ENCODE assay signal across 15 cellular contexts in genomic region chr18:49100226-49100968, GRCh38.
DNase-seq lines count a peak whose midpoint lies in the region; FAIRE-seq and TF ChIP-seq lines count a peak whose summit lies in the region.
"Had no signal": no experiment of that assay in that cellular context is flagged by ENCODE, and none has a peak within 500 bp of the region (broad histone marks: within the 10 kb centered on the region; RNA-seq: fewer than 3 reads in every experiment).

No MANE protein-coding gene starts in this region.

- H3K4me3 ChIP-seq in astrocyte (ENCODE audit: insufficient read depth, low read depth, low read length) (no peak overlapping the region), smooth muscle cell (no peak overlapping the region), tibial nerve (no peak overlapping the region)
- H3K4me3 ChIP-seq: GM12878, tibial artery had no signal

- H3K9ac ChIP-seq in astrocyte (ENCODE audit: low read length) (no peak overlapping the region), smooth muscle cell (ENCODE audit: low read depth) (peak overlapping the region; percentile 33)

- H3K4me1 Mint-ChIP-seq in astrocyte (ENCODE audit: low read depth, unreplicated experiment): peaks cover 27% of the 10 kb centered on the region

- no peak overlapping the region for H3K4me3 Mint-ChIP-seq in astrocyte (ENCODE audit: unreplicated experiment)

- no peaks in the 10 kb centered on the region for H3K27me3 ChIP-seq in astrocyte (ENCODE audit: insufficient read depth, low read length)
- H3K27me3 ChIP-seq in smooth muscle cell (ENCODE audit: low read depth): no peaks in the 10 kb centered on the region
- H3K27me3 ChIP-seq in tibial nerve: no peaks in the 10 kb centered on the region
- H3K27me3 ChIP-seq: tibial artery had no signal

- peak; percentile 70 for DNase-seq in HT-29 (ENCODE audit: low spot score)
- peak; percentile 71 for DNase-seq in astrocyte (ENCODE audit: low read depth)
- peak; percentile 55 for DNase-seq in iris pigment epithelial cell (ENCODE audit: low read depth)
- no peak for DNase-seq in smooth muscle cell (lab: John Stamatoyannopoulos, UW; ENCODE audit: unreplicated experiment)
- DNase-seq in NCI-H2081 (lab: John Stamatoyannopoulos, UW): no peak
- DNase-seq in tibial nerve (ENCODE audit: low spot score in 2 of 2): no peak
- DNase-seq in activated gamma-delta T cell (lab: John Stamatoyannopoulos, UW): no peak
- DNase-seq: foreskin melanocyte; NCI-H2107; posterior cingulate gyrus; Right ventricle myocardium superior; stimulated activated CD4-positive, alpha-beta T cell treated with anti-CD3 and anti-CD28 coated beads, Interleukin-1b, Interleukin-23, amount 100 ng/mL, for 48 hours; tibial artery had no signal

- no peak for TF ChIP-seq POLR2A in tibial nerve (IDR thresholded peaks at IDR 0.05)

- FAIRE-seq in astrocyte (lab: Jason Lieb, UNC): peak; percentile 13
- FAIRE-seq: GM12878 had no signal

- peaks cover 4% of the 10 kb centered on the region for H3K4me1 ChIP-seq in astrocyte (ENCODE audit: insufficient read depth, low read length)
- peaks cover 27% of the 10 kb centered on the region for H3K4me1 ChIP-seq in smooth muscle cell (ENCODE audit: low read depth)
- peaks cover 0 to under 1% (median 0%) of the 10 kb centered on the region in 4 donors for H3K4me1 ChIP-seq in tibial nerve

- peak overlapping the region; percentile 18 for H3K4me2 ChIP-seq in astrocyte (ENCODE audit: low read length)
- H3K4me2 ChIP-seq in smooth muscle cell: peak overlapping the region; percentile 66

- no peaks in the 10 kb centered on the region for H3K27me3 Mint-ChIP-seq in astrocyte (ENCODE audit: low read depth, unreplicated experiment)

- no peak overlapping the region for H3K27ac ChIP-seq in astrocyte (ENCODE audit: low read depth, low read length)
- H3K27ac ChIP-seq in smooth muscle cell (ENCODE audit: low read depth): peak overlapping the region; percentile 72
- no peak overlapping the region for H3K27ac ChIP-seq in tibial nerve
- H3K27ac ChIP-seq: C4-2B had no signal

- H2AFZ ChIP-seq in astrocyte (ENCODE audit: low read depth, low read length) (no peak overlapping the region), smooth muscle cell (ENCODE audit: low read depth) (no peak overlapping the region)

- H3K36me3 ChIP-seq in astrocyte (ENCODE audit: insufficient read depth, low read length): no peaks in the 10 kb centered on the region
- no peaks in the 10 kb centered on the region for H3K36me3 ChIP-seq in smooth muscle cell (ENCODE audit: low read depth)
- peaks cover 0 to 13% (median 2%) of the 10 kb centered on the region in 3 donors for H3K36me3 ChIP-seq in tibial nerve
- H3K36me3 ChIP-seq: tibial artery had no signal

- peaks cover 8% of the 10 kb centered on the region for H3F3A ChIP-seq in smooth muscle cell (ENCODE audit: low read depth)

- H3K9me3 Mint-ChIP-seq in astrocyte (ENCODE audit: unreplicated experiment): peaks cover 6% of the 10 kb centered on the region

- no peaks in the 10 kb centered on the region for H4K20me1 ChIP-seq in astrocyte (ENCODE audit: insufficient read depth, low read length)
- H4K20me1 ChIP-seq in smooth muscle cell (ENCODE audit: low read depth): no peaks in the 10 kb centered on the region

- H3K79me2 ChIP-seq in astrocyte (ENCODE audit: insufficient read depth, low read length): no peaks in the 10 kb centered on the region
- no peaks in the 10 kb centered on the region for H3K79me2 ChIP-seq in smooth muscle cell (ENCODE audit: low read depth)

- TF ChIP-seq EP300 in tibial nerve (IDR thresholded peaks at IDR 0.05): no peak

- H3K36me3 Mint-ChIP-seq in astrocyte (ENCODE audit: low read depth, unreplicated experiment): peaks cover under 1% of the 10 kb centered on the region

- H3K9me3 ChIP-seq in astrocyte (ENCODE audit: insufficient read depth, low read depth, low read length): no peaks in the 10 kb centered on the region
- H3K9me3 ChIP-seq in smooth muscle cell (replicated peaks; ENCODE audit: low read depth): no peaks in the 10 kb centered on the region
- no peaks in the 10 kb centered on the region for H3K9me3 ChIP-seq in tibial nerve
- H3K9me3 ChIP-seq: tibial artery had no signal

- H3K27ac Mint-ChIP-seq in astrocyte (ENCODE audit: unreplicated experiment): peak overlapping the region; percentile 71

- TF ChIP-seq CTCF in astrocyte (IDR thresholded peaks at IDR 0.05; ENCODE audit: insufficient read depth, low read depth, low read length) (no peak), smooth muscle cell (IDR thresholded peaks at IDR 0.05; ENCODE audit: borderline replicate concordance, insufficient read depth, poor library complexity, severe bottlenecking) (no peak), tibial nerve (IDR thresholded peaks at IDR 0.05) (no peak)

- WGBS in smooth muscle cell (ENCODE audit: low lambda C conversion rate): 26% methylated on average over 7 of the region's 7 CpGs
- 64 to 72% methylated on average over 7 of the region's 7 CpGs for WGBS in tibial nerve, 2 donors

Comparison
In these comparisons a context has a peak if more than half of its experiments do, and no peak if none do; other contexts are left out.
1. DNase-seq: peak in HT-29 (single experiment), astrocyte (single experiment) and iris pigment epithelial cell (single experiment); none in smooth muscle cell (single experiment), NCI-H2081 (0 of 2), tibial nerve (0 of 2) and activated gamma-delta T cell (single experiment).